Comparison of ENCODE assay signal across 29 cellular contexts in genomic region chr10:19845963-19846362, GRCh38. TPM values are rescaled to one million over a fixed set of nuclear protein-coding genes. Genes with fewer than 3 reads are reported as not detected.
DNase-seq lines count a peak whose midpoint lies in the region; ATAC-seq, FAIRE-seq and TF ChIP-seq lines count a peak whose summit lies in the region.
"Had no signal": no experiment of that assay in that cellular context is flagged by ENCODE, and none has a peak within 500 bp of the region (broad histone marks: within the 10 kb centered on the region; RNA-seq: fewer than 3 reads in every experiment).

No MANE protein-coding gene starts in this region.

- no peak for ATAC-seq in HepG2
- ATAC-seq in right lobe of liver, result no peak
- ATAC-seq in K562, result no peak
- ATAC-seq in GM21360 (IDR thresholded peaks at IDR 0.05; ENCODE audit: unreplicated experiment), result no peak
- no peak for ATAC-seq in GM19324 (IDR thresholded peaks at IDR 0.05; ENCODE audit: low FRiP score, unreplicated experiment)

- H2AFZ ChIP-seq in HepG2 (ENCODE audit: low read length), result no peak overlapping the region
- H2AFZ ChIP-seq in K562 (ENCODE audit: low read depth, low read length), result no peak overlapping the region
- H2AFZ ChIP-seq in smooth muscle cell (ENCODE audit: low read depth), result no peak overlapping the region

- H3K4me1 ChIP-seq in HepG2 (ENCODE audit: insufficient read depth, low read length), result no peaks in the 10 kb centered on the region
- H3K4me1 ChIP-seq in right lobe of liver, result no peaks in the 10 kb centered on the region
- no peaks in the 10 kb centered on the region for H3K4me1 ChIP-seq in K562 (replicated peaks in 1 of 2; ENCODE audit: control insufficient read depth in 2 of 2, insufficient read depth in 2 of 2, low read length in 2 of 2)
- peaks cover 3 to 4% of the 10 kb centered on the region in 2 donors for H3K4me1 ChIP-seq in uterus
- peaks cover 18% of the 10 kb centered on the region for H3K4me1 ChIP-seq in smooth muscle cell (ENCODE audit: low read depth)
- H3K4me1 ChIP-seq: adrenal gland, SJCRH30 had no signal

- no TSS peak for BruUV-seq in HepG2 (replicated peaks; lab: Mats Ljungman, UMichigan)
- no TSS peak for BruUV-seq in K562 (replicated peaks; lab: Mats Ljungman, UMichigan)

- H3F3A ChIP-seq in smooth muscle cell (ENCODE audit: low read depth), result no peaks in the 10 kb centered on the region

- no peak for TF ChIP-seq EP300 in HepG2 (IDR thresholded peaks at IDR 0.05; ENCODE audit: low read depth in 2 of 2, low read length in 2 of 2)
- TF ChIP-seq EP300 in HepG2 (CRISPR knock-in tag; IDR thresholded peaks at IDR 0.05; ENCODE audit: borderline replicate concordance), result no peak
- TF ChIP-seq EP300 in K562 (IDR thresholded peaks at IDR 0.05; ENCODE audit: low read length), result no peak

- intact Hi-C loops in HepG2 (cut with micrococcal nuclease; ENCODE audit: unreplicated experiment) (no loop called here), right lobe of liver (cut with DNase I) (no loop called here), K562 (cut with micrococcal nuclease) (no loop called here), uterus (cut with DNase I; ENCODE audit: low total_unique reads) (no loop called here)

- no peak for FAIRE-seq in HepG2 (lab: Jason Lieb, UNC)
- no peak for FAIRE-seq in K562 (lab: Jason Lieb, UNC)
- FAIRE-seq: GM19239 had no signal

- H3K36me3 ChIP-seq in HepG2 (replicated peaks in 1 of 2; ENCODE audit: control insufficient read depth in 1 of 2, insufficient read depth in 2 of 2, low read length in 2 of 2) (no peaks in the 10 kb centered on the region), right lobe of liver (no peaks in the 10 kb centered on the region), K562 (ENCODE audit: control insufficient read depth, insufficient read depth, low read length) (no peaks in the 10 kb centered on the region), uterus (no peaks in the 10 kb centered on the region), smooth muscle cell (ENCODE audit: low read depth) (no peaks in the 10 kb centered on the region)
- H3K36me3 ChIP-seq: adrenal gland, MG63, SJCRH30, stomach had no signal

- H3K4me2 ChIP-seq in HepG2 (ENCODE audit: low read depth, low read length) (no peak overlapping the region), K562 (ENCODE audit: insufficient read depth, low read length) (no peak overlapping the region), smooth muscle cell (no peak overlapping the region)

- H3K9ac ChIP-seq in HepG2 (ENCODE audit: insufficient read depth, low read depth, low read length), result no peak overlapping the region
- H3K9ac ChIP-seq in K562 (ENCODE audit: insufficient read depth in 1 of 2, low read depth in 2 of 2, low read length in 2 of 2), result no peak overlapping the region
- no peak overlapping the region for H3K9ac ChIP-seq in smooth muscle cell (ENCODE audit: low read depth)

- H3K27me3 ChIP-seq in HepG2 (ENCODE audit: control insufficient read depth in 1 of 2, insufficient read depth in 2 of 2, low read length in 2 of 2), result no peaks in the 10 kb centered on the region
- H3K27me3 ChIP-seq in right lobe of liver, result no peaks in the 10 kb centered on the region
- H3K27me3 ChIP-seq in K562 (ENCODE audit: control insufficient read depth in 2 of 2, insufficient read depth in 2 of 2, low read length in 2 of 2), result no peaks in the 10 kb centered on the region
- no peaks in the 10 kb centered on the region for H3K27me3 ChIP-seq in uterus
- no peaks in the 10 kb centered on the region for H3K27me3 ChIP-seq in smooth muscle cell (ENCODE audit: low read depth)
- H3K27me3 ChIP-seq: adrenal gland, MG63, SJCRH30, stomach, transverse colon had no signal

- no peak for TF ChIP-seq POLR2A in HepG2 (IDR thresholded peaks at IDR 0.05; ENCODE audit: insufficient read depth in 1 of 2, low read depth in 2 of 2, low read length in 2 of 2)
- no peak for TF ChIP-seq POLR2A in right lobe of liver (IDR thresholded peaks at IDR 0.05)
- no peak for TF ChIP-seq POLR2A in K562 (conservative IDR thresholded peaks at IDR 0.05)
- no peak for TF ChIP-seq POLR2A in uterus (IDR thresholded peaks at IDR 0.05)

- H3K4me3 ChIP-seq in HepG2 (replicated peaks in 1 of 3; ENCODE audit: insufficient read depth in 1 of 3, low read depth in 2 of 3, low read length in 3 of 3) (no peak overlapping the region), right lobe of liver (no peak overlapping the region), K562 (no peak overlapping the region), uterus (no peak overlapping the region), smooth muscle cell (no peak overlapping the region)
- H3K4me3 ChIP-seq: adrenal gland, coronary artery, MG63, SJCRH30, stomach, transverse colon had no signal

- no peaks in the 10 kb centered on the region for H3K9me3 ChIP-seq in HepG2 (ENCODE audit: low read length)
- H3K9me3 ChIP-seq in right lobe of liver, result no peaks in the 10 kb centered on the region
- no peaks in the 10 kb centered on the region for H3K9me3 ChIP-seq in K562 (replicated peaks; ENCODE audit: control insufficient read depth, insufficient read depth, low read depth, low read length)
- no peaks in the 10 kb centered on the region for H3K9me3 ChIP-seq in uterus
- H3K9me3 ChIP-seq in smooth muscle cell (replicated peaks; ENCODE audit: low read depth), result no peaks in the 10 kb centered on the region
- H3K9me3 ChIP-seq: MG63, SJCRH30, stomach, transverse colon had no signal

- no peaks in the 10 kb centered on the region for H4K20me1 ChIP-seq in HepG2 (ENCODE audit: insufficient read depth, low read length)
- H4K20me1 ChIP-seq in K562 (replicated peaks; ENCODE audit: control insufficient read depth, insufficient read depth, low read length), result no peaks in the 10 kb centered on the region
- H4K20me1 ChIP-seq in smooth muscle cell (ENCODE audit: low read depth), result no peaks in the 10 kb centered on the region

- CTCF ChIA-PET in HepG2 (lab: Yijun Ruan, JAX; ENCODE audit: low intra/inter-chr PET ratio, low total read pairs), result no interaction called here
- CTCF ChIA-PET in K562 (lab: Yijun Ruan, JAX; ENCODE audit: low intra/inter-chr PET ratio), result no interaction called here

- H3K79me2 ChIP-seq in HepG2 (ENCODE audit: insufficient read depth, low read length) (no peaks in the 10 kb centered on the region), K562 (ENCODE audit: control insufficient read depth, insufficient read depth, low read length) (no peaks in the 10 kb centered on the region), smooth muscle cell (ENCODE audit: low read depth) (no peaks in the 10 kb centered on the region)

- H3K27ac ChIP-seq in HepG2 (ENCODE audit: extremely low read length, insufficient read depth, low read length) (no peak overlapping the region), right lobe of liver (no peak overlapping the region), K562 (ENCODE audit: extremely low read depth, low read depth, low read length) (no peak overlapping the region), uterus (no peak overlapping the region), smooth muscle cell (ENCODE audit: low read depth) (no peak overlapping the region)
- H3K27ac ChIP-seq: adrenal gland, coronary artery, SJCRH30, stomach, transverse colon had no signal

- in situ Hi-C loops in HepG2 (cut with HindIII; ENCODE audit: extremely low pct_ligation_motif_present, low pct_unique_long_range_greater_than_20kb) (no loop called here), K562 (cut with MboI) (no loop called here)

- H3K9me1 ChIP-seq in K562 (ENCODE audit: control insufficient read depth, insufficient read depth, low read length), result no peaks in the 10 kb centered on the region

- DNase-seq in HepG2 (ENCODE audit: low spot score), result no peak
- DNase-seq in right lobe of liver, result no peak
- DNase-seq in K562 (ENCODE audit: extremely low read depth in 1 of 4, low spot score in 3 of 4), result no peak
- peak; percentile 37 for DNase-seq in kidney tubule cell (ENCODE audit: low spot score)
- no peak for DNase-seq in uterus
- no peak for DNase-seq in smooth muscle cell (lab: John Stamatoyannopoulos, UW; ENCODE audit: unreplicated experiment)
- DNase-seq: activated CD4-positive, alpha-beta T cell treated with anti-CD3 and anti-CD28 coated beads, Interleukin-2, amount 50 U/mL, for 48 hours; activated naive CD4-positive, alpha-beta T cell treated with anti-CD3 and anti-CD28 coated beads for 36 hours; adrenal gland; effector memory CD4-positive, alpha-beta T cell; foreskin melanocyte; GDM1; H9; left cardiac atrium; MG63; naive B cell; NCI-H1417; NCI-H510A treated with DMSO at 0.1 percent for 48 hours; NK-92 treated with Interleukin-12 subunit alpha and Interleukin-12 subunit beta, amount 100 ng/mL, for 24 hours; SJCRH30; stimulated activated CD4-positive, alpha-beta T cell treated with anti-CD3 and anti-CD28 coated beads, Interleukin-1b, Interleukin-23, amount 100 ng/mL, for 48 hours; stimulated activated CD8-positive, alpha-beta memory T cell treated with anti-CD3 and anti-CD28 coated beads, Interleukin-4, amount 100 ng/mL, for 48 hours; stomach; T-helper 1 cell; transverse colon had no signal

- POLR2A ChIA-PET in HepG2 (lab: Yijun Ruan, JAX), result no interaction called here
- POLR2A ChIA-PET in K562 (lab: Yijun Ruan, JAX), result no interaction called here

- TF ChIP-seq RAD21 in HepG2 (CRISPR knock-in tag; IDR thresholded peaks at IDR 0.05) (no peak), K562 (CRISPR knock-in tag; conservative IDR thresholded peaks at IDR 0.05 in 1 of 2, IDR thresholded peaks at IDR 0.05 in 1 of 2) (no peak)

- TF ChIP-seq CTCF in HepG2 (CRISPR knock-in tag; IDR thresholded peaks at IDR 0.05), result no peak
- TF ChIP-seq CTCF in right lobe of liver (IDR thresholded peaks at IDR 0.05), result no peak
- TF ChIP-seq CTCF in K562 (IDR thresholded peaks at IDR 0.05 in 2 of 3, conservative IDR thresholded peaks at IDR 0.05 in 1 of 3; ENCODE audit: insufficient read depth in 2 of 3, low read depth in 1 of 3, low read length in 3 of 3), result no peak
- no peak for TF ChIP-seq CTCF in uterus (IDR thresholded peaks at IDR 0.05)
- no peak for TF ChIP-seq CTCF in smooth muscle cell (IDR thresholded peaks at IDR 0.05; ENCODE audit: borderline replicate concordance, insufficient read depth, poor library complexity, severe bottlenecking)

RNA-seq across cellular contexts. Expression of gene PLXDC2, which starts 29.7 kb away (rescaled TPM):
- total RNA-seq in HepG2 (2016; rRNA removed; fragmentation: Illumina TruSeq; extraction: Trizol), result 1.7 and 2.1 TPM in 2 replicates
- 1.7 and 1.8 TPM in 2 replicates for total RNA-seq in HepG2 (2016; cell fraction: cytosol; rRNA removed; fragmentation: Illumina TruSeq; extraction: Trizol; ENCODE audit: low read depth)
- total RNA-seq in HepG2 (2016; cell fraction: insoluble cytoplasmic fraction; rRNA removed; fragmentation: Illumina TruSeq; extraction: Trizol), result 1.5 and 1.8 TPM in 2 replicates
- total RNA-seq in HepG2 (2016; cell fraction: membrane; rRNA removed; fragmentation: Illumina TruSeq; extraction: Trizol), result 1.4 and 1.6 TPM in 2 replicates
- 4.5 and 4.6 TPM in 2 replicates for total RNA-seq in HepG2 (2016; cell fraction: nucleus; rRNA removed; fragmentation: Illumina TruSeq; extraction: Trizol)
- 2.4 and 2.8 TPM in 2 replicates for polyA plus RNA-seq in HepG2 (2011; rRNA removed)
- polyA plus RNA-seq in HepG2 (2011; cell fraction: cytosol; rRNA removed), result 1.1 and 2.2 TPM in 2 replicates
- polyA plus RNA-seq in HepG2 (2011; cell fraction: nucleus; rRNA removed), result 3.3 and 4.0 TPM in 2 replicates
- polyA plus RNA-seq in HepG2 (2012), result 1.4 and 1.8 TPM in 2 replicates
- polyA plus RNA-seq in HepG2 (2016; cell fraction: cytosol; fragmentation: Illumina TruSeq; extraction: Trizol; ENCODE audit: low read depth), result 0.11 and 0.20 TPM in 2 replicates
- polyA plus RNA-seq in HepG2 (2016; cell fraction: insoluble cytoplasmic fraction; fragmentation: Illumina TruSeq; extraction: Trizol; ENCODE audit: low read depth), result 0.60 and 1.0 TPM in 2 replicates
- polyA plus RNA-seq in HepG2 (2016; cell fraction: membrane; fragmentation: Illumina TruSeq; extraction: Trizol; ENCODE audit: low read depth), result 0.44 and 0.47 TPM in 2 replicates
- polyA plus RNA-seq in HepG2 (2016; cell fraction: nucleus; fragmentation: Illumina TruSeq; extraction: Trizol; ENCODE audit: insufficient read depth, low read depth), result 1.1 and 2.2 TPM in 2 replicates
- polyA minus RNA-seq in HepG2 (2011; rRNA and poly(A)+ RNA removed; ENCODE audit: low replicate concordance), result 0.05 and 5.6 TPM in 2 replicates
- polyA minus RNA-seq in HepG2 (2011; cell fraction: cytosol; rRNA and poly(A)+ RNA removed), result 1.2 and 1.9 TPM in 2 replicates
- 16.4 and 22.1 TPM in 2 replicates for polyA minus RNA-seq in HepG2 (2011; cell fraction: nucleus; rRNA and poly(A)+ RNA removed)
- total RNA-seq in right lobe of liver, result 1 to 10 TPM; 4.1 to 6.5 (median 5.3) TPM
- not detected in 2 replicates for total RNA-seq in K562 (2011; cell fraction: chromatin; rRNA removed; ENCODE audit: low replicate concordance)
- not detected in 2 replicates for total RNA-seq in K562 (2011; cell fraction: nucleolus; rRNA removed)
- not detected in 2 replicates for total RNA-seq in K562 (2011; cell fraction: nucleoplasm; rRNA removed)
- 0.04 TPM in 1 of 2 replicates, not detected in the other for total RNA-seq in K562 (2014; rRNA removed)
- 0.13 TPM in 1 of 2 replicates, not detected in the other for total RNA-seq in K562 (2014; rRNA removed; fragmentation: Illumina TruSeq; extraction: Trizol)
- 0.15 and 0.33 TPM in 2 replicates for total RNA-seq in K562 (2015; rRNA removed; fragmentation: Illumina TruSeq; extraction: Trizol)
- total RNA-seq in K562 (2021), result 0.09 and 0.16 TPM in 2 replicates
- polyA plus RNA-seq in K562 (2011; rRNA removed), result 0.11 and 1.3 TPM in 2 replicates
- polyA plus RNA-seq in K562 (2011; cell fraction: cytosol; rRNA removed), result 0.16 and 0.96 TPM in 2 replicates
- polyA plus RNA-seq in K562 (2011; cell fraction: nucleus; rRNA removed), result 0.26 and 1.5 TPM in 2 replicates
- polyA plus RNA-seq in K562 (2012), result 0.03 and 0.08 TPM in 2 replicates
- 0.09 and 0.10 TPM in 2 replicates for polyA plus RNA-seq in K562 (2014; fragmentation: Illumina TruSeq; extraction: Trizol)
- polyA plus RNA-seq in K562 (2014; fragmentation: Nextera tagmentation; extraction: Ambion mirVana), result under 1 TPM; 0.01 to 0.06 TPM
- polyA plus RNA-seq in K562 (2014; rRNA removed), result not detected in 2 replicates
- polyA minus RNA-seq in K562 (2011; rRNA and poly(A)+ RNA removed), result 0.28 and 2.8 TPM in 2 replicates
- polyA minus RNA-seq in K562 (2011; cell fraction: cytosol; rRNA and poly(A)+ RNA removed), result 0.09 TPM in 1 of 2 replicates, not detected in the other
- 0.40 and 2.0 TPM in 2 replicates for polyA minus RNA-seq in K562 (2011; cell fraction: nucleus; rRNA and poly(A)+ RNA removed)
- 10 to 100 TPM; 39.4 to 59.2 (median 52.2) TPM for total RNA-seq in uterus
- total RNA-seq in smooth muscle cell, result 23.8 and 24.9 TPM in 2 replicates
- 7.3 and 11.3 TPM in 2 replicates for polyA plus RNA-seq in smooth muscle cell
- total RNA-seq: activated naive CD4-positive, alpha-beta T cell treated with anti-CD3 and anti-CD28 coated beads for 36 hours had no signal

Comparison
In these comparisons a context has a peak if more than half of its experiments do, and no peak if none do; other contexts are left out.
1. Of the 241 proteins assayed by ChIP-seq in both HepG2 and K562: peak only in HepG2: none; only in K562: none; in both: RFX1; in neither: 240.